Comparison of ENCODE assay signal across 31 cellular contexts in genomic region chr2:86776532-86776931, GRCh38. TPM values are rescaled to one million over a fixed set of nuclear protein-coding genes. Genes with fewer than 3 reads are reported as not detected.
"Had no signal": no experiment of that assay in that cellular context is flagged by ENCODE, and none has a peak within 500 bp of the region (broad histone marks: within the 10 kb centered on the region; RNA-seq: fewer than 3 reads in every experiment).

No MANE protein-coding gene starts in this region.

- FAIRE-seq: colon, endometrium, endothelial cell of umbilical vein, frontal cortex had no signal

- DNase-seq: activated B cell treated with CpG ODN at 0.5 μM for 24 hours; activated CD4-positive, alpha-beta memory T cell treated with anti-CD3 and anti-CD28 coated beads for 36 hours; activated CD4-positive, alpha-beta T cell treated with anti-CD3 and anti-CD28 coated beads for 36 hours; activated CD4-positive, alpha-beta T cell treated with anti-CD3 and anti-CD28 coated beads, Interleukin-2, amount 10 ng/mL, durations not matched to agents 24 days and 14 days; activated CD4-positive, CD25-positive, alpha-beta regulatory T cell treated with anti-CD3 and anti-CD28 coated beads, Interleukin-2, amount 50 U/mL, for 72 hours; activated CD8-positive, alpha-beta memory T cell treated with anti-CD3 and anti-CD28 coated beads, Interleukin-2, amount 10 ng/mL, durations not matched to agents 7 days and 5 days; activated CD8-positive, alpha-beta memory T cell treated with anti-CD3 and anti-CD28 coated beads, Interleukin-2, amount 50 U/mL, for 4 hours; activated CD8-positive, alpha-beta T cell treated with anti-CD3 and anti-CD28 coated beads, Interleukin-2, amount 10 ng/mL, durations not matched to agents 7 days and 5 days; activated effector memory CD4-positive, alpha-beta T cell treated with anti-CD3 and anti-CD28 coated beads, Interleukin-2, amount 50 U/mL, for 16 hours; activated naive CD4-positive, alpha-beta T cell treated with anti-CD3 and anti-CD28 coated beads for 36 hours; activated T-cell treated with anti-CD3 and anti-CD28 coated beads, Interleukin-2, amount 50 U/mL, for 1 hour; activated T-cell treated with anti-CD3 and anti-CD28 coated beads, Interleukin-2, amount 50 U/mL, for 48 hours; amygdala; aorta; body of pancreas; cortex of kidney; dermis blood vessel endothelial cell; effector CD4-positive, alpha-beta T cell; esophagus squamous epithelium; head of caudate nucleus; T-helper 1 cell; T-helper 17 cell; T1000; WERI-Rb-1 had no signal

- H3K27ac ChIP-seq: body of pancreas, epithelial cell of prostate, esophagus squamous epithelium, WERI-Rb-1 had no signal

- ATAC-seq: activated CD4-positive, alpha-beta T cell treated with anti-CD3 and anti-CD28 coated beads for 36 hours; activated CD8-positive, alpha-beta memory T cell treated with anti-CD3 and anti-CD28 coated beads, Interleukin-2, amount 10 ng/mL, durations not matched to agents 7 days and 5 days; activated CD8-positive, alpha-beta T cell treated with anti-CD3 and anti-CD28 coated beads, Interleukin-2, amount 10 ng/mL, durations not matched to agents 7 days and 5 days; body of pancreas; T-helper 17 cell had no signal

- H3K4me3 ChIP-seq: body of pancreas, esophagus squamous epithelium had no signal

- H3K9me3 ChIP-seq: body of pancreas, esophagus squamous epithelium had no signal

- H3K27me3 ChIP-seq: body of pancreas, esophagus squamous epithelium had no signal

- H3K4me1 ChIP-seq: body of pancreas, esophagus squamous epithelium had no signal

RNA-seq across cellular contexts. Expression of gene CD8A, which starts 14.2 kb away (rescaled TPM):
- total RNA-seq: dermis blood vessel endothelial cell, endothelial cell of umbilical vein, fibroblast of lung, fibroblast of villous mesenchyme had no signal
- polyA plus RNA-seq: endothelial cell of umbilical vein, fibroblast of lung had no signal
